Comparison of ENCODE assay signal across 1 cellular context in the genomic region with DNA sequence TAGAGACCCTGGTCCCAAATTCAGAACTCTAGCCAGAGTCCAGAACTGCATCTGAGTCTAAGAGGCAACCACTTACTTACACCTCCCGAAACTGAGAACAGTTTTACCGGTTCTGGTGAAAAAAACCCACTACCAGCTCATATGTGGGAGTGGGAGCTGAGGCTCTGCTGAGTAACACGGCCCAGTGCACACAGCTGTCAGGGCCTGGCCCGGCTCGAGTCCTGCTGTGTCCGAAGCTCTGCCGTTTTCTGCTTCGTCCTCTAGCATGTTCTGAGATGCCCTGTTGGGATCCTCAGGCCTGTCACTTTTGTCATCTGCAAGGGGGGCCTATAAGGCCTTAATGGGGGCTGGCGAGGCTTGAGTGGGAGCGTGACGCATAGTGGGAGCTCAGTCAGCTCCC.
TF ChIP-seq lines count a peak whose summit lies in the region.

No MANE protein-coding gene starts in this region.

TF ChIP-seq in IMR-90, 13 proteins besides CTCF, POLR2A, EP300 and RAD21 (continued from another document):
- TF ChIP-seq BHLHE40 (IDR thresholded peaks at IDR 0.05; ENCODE audit: low read depth, low read length) = no peak
